In the genomic region with DNA sequence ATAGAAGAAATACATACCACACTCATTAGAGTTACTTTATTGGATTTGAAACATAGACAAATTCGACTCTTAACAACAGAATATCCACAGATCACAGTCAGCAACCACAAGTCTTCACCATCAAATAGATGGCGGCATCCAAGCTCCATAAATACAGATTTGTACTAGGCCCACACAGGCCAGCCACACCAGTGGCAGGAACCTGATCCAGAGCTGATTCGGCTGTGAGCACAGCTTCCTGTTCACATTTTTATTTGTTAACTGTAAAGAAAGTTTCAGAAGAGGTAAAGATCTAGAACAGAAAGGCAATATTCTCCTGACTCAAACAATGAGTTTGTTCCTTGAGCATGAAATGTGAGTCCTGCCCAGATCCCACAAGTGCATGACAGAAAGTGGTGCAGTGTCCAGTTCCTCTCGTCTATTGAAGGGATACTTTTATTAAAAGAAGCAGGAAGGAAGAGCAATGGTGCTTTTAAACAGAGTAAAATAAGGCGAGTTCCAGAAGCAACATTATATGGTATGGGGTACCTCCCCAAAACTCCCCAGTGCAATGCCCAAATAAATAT, we compare ENCODE assay signal across 8 cellular contexts.
DNase-seq lines count a peak whose midpoint lies in the region; ATAC-seq, FAIRE-seq and TF ChIP-seq lines count a peak whose summit lies in the region.
"Had no signal": no experiment of that assay in that cellular context is flagged by ENCODE, and none has a peak within 500 bp of the region (broad histone marks: within the 10 kb centered on the region; RNA-seq: fewer than 3 reads in every experiment).

No MANE protein-coding gene starts in this region.

- no peak for TF ChIP-seq CTCF in SU-DHL-6 (IDR thresholded peaks at IDR 0.05; ENCODE audit: insufficient read depth, low read length, poor library complexity, severe bottlenecking)

- H3K9me2 ChIP-seq in SU-DHL-6 (replicated peaks; ENCODE audit: insufficient read depth, low read length) = no peaks in the 10 kb centered on the region

- no peak for ATAC-seq in HG03565 (IDR thresholded peaks at IDR 0.05; ENCODE audit: unreplicated experiment)

- H3K9ac ChIP-seq in SU-DHL-6 (ENCODE audit: low read length) (peak overlapping the region; percentile 77), skeletal muscle satellite cell (ENCODE audit: low read depth, low read length) (no peak overlapping the region)

- WGBS in esophagus, 2 donors = 55 to 60% methylated on average over 5 of the region's 5 CpGs

- peaks cover 72% of the 10 kb centered on the region for H3K79me2 ChIP-seq in SU-DHL-6 (ENCODE audit: insufficient read depth, low read length)

- no peak for DNase-seq in GM12892 (ENCODE audit: insufficient read length)
- no peak for DNase-seq in SJCRH30
- DNase-seq in UCSD-AML1 (lab: John Stamatoyannopoulos, UW; ENCODE audit: unreplicated experiment) = no peak

- peak overlapping the region; percentile 60 for H3K4me3 ChIP-seq in SU-DHL-6 (ENCODE audit: insufficient read depth, low read length, poor library complexity, severe bottlenecking)
- H3K4me3 ChIP-seq in esophagus (ENCODE audit: low read depth in 1 of 2, low read length in 2 of 2) = no peak overlapping the region
- H3K4me3 ChIP-seq in skeletal muscle satellite cell (ENCODE audit: low read length) = no peak overlapping the region
- no peak overlapping the region for H3K4me3 ChIP-seq in SJCRH30

- H3K27ac ChIP-seq in SU-DHL-6 (ENCODE audit: low read depth, low read length) (peak overlapping the region; percentile 96), esophagus (ENCODE audit: low read depth in 2 of 2, low read length in 1 of 2) (peak overlapping the region; percentile 15 to 75), SJCRH30 (no peak overlapping the region)
- H3K27ac ChIP-seq: SK-N-MC had no signal

- H3K27me3 ChIP-seq in SU-DHL-6 (ENCODE audit: low read length) = no peaks in the 10 kb centered on the region
- H3K27me3 ChIP-seq in esophagus (ENCODE audit: control insufficient read depth in 1 of 2, insufficient read depth in 2 of 2, low read length in 2 of 2) = no peaks in the 10 kb centered on the region
- no peaks in the 10 kb centered on the region for H3K27me3 ChIP-seq in skeletal muscle satellite cell (ENCODE audit: control insufficient read depth, insufficient read depth, low read length)
- H3K27me3 ChIP-seq in SJCRH30 = no peaks in the 10 kb centered on the region

- TF ChIP-seq POLR2A in GM12892 (IDR thresholded peaks at IDR 0.05; ENCODE audit: low read depth, low read length) = no peak

- H3K4me1 ChIP-seq in esophagus (ENCODE audit: control insufficient read depth in 2 of 2, insufficient read depth in 2 of 2, low read length in 1 of 2) (peaks cover 2 to 3% of the 10 kb centered on the region in 2 donors), skeletal muscle satellite cell (ENCODE audit: control insufficient read depth, insufficient read depth, low read length) (peaks cover 27% of the 10 kb centered on the region), SJCRH30 (peaks cover 20% of the 10 kb centered on the region)

- FAIRE-seq in GM12892 (lab: Jason Lieb, UNC) = peak; percentile 66

- no peak overlapping the region for H2AFZ ChIP-seq in SU-DHL-6 (ENCODE audit: low read depth, low read length, severe bottlenecking)

- no peaks in the 10 kb centered on the region for H4K20me1 ChIP-seq in SU-DHL-6 (ENCODE audit: low read depth, low read length)

- no peaks in the 10 kb centered on the region for H3K36me3 ChIP-seq in SU-DHL-6 (ENCODE audit: low read length)
- H3K36me3 ChIP-seq in esophagus (ENCODE audit: control insufficient read depth in 2 of 2, insufficient read depth in 2 of 2, low read length in 1 of 2) = no peaks in the 10 kb centered on the region
- H3K36me3 ChIP-seq in skeletal muscle satellite cell (ENCODE audit: insufficient read depth, low read length) = no peaks in the 10 kb centered on the region
- H3K36me3 ChIP-seq in SJCRH30 = no peaks in the 10 kb centered on the region

- peak overlapping the region; percentile 97 for H3K4me2 ChIP-seq in SU-DHL-6 (ENCODE audit: low read depth, low read length, poor library complexity, severe bottlenecking)
- peak overlapping the region; percentile 86 for H3K4me2 ChIP-seq in skeletal muscle satellite cell (ENCODE audit: low read length)

- H3K9me3 ChIP-seq in SU-DHL-6 (ENCODE audit: insufficient read depth, low read length) = no peaks in the 10 kb centered on the region
- H3K9me3 ChIP-seq in esophagus (ENCODE audit: control insufficient read depth in 2 of 2, insufficient read depth in 1 of 2, low read depth in 1 of 2, low read length in 1 of 2) = no peaks in the 10 kb centered on the region
- no peaks in the 10 kb centered on the region for H3K9me3 ChIP-seq in skeletal muscle satellite cell (replicated peaks; ENCODE audit: low read length)
- H3K9me3 ChIP-seq in SJCRH30 (replicated peaks) = no peaks in the 10 kb centered on the region

- peaks cover 87% of the 10 kb centered on the region for H3F3A ChIP-seq in SU-DHL-6 (ENCODE audit: insufficient read depth)
